In genomic region chr7:138072726-138073125, GRCh38 we compare ENCODE assay signal across 38 cellular contexts. TPM values are rescaled to one million over a fixed set of nuclear protein-coding genes. Genes with fewer than 3 reads are reported as not detected.
"Had no signal": no experiment of that assay in that cellular context is flagged by ENCODE, and none has a peak within 500 bp of the region (broad histone marks: within the 10 kb centered on the region; RNA-seq: fewer than 3 reads in every experiment).

No MANE protein-coding gene starts in this region.

- H3K27me3 ChIP-seq: adrenal gland, cardiac muscle cell, dorsolateral prefrontal cortex, gastroesophageal sphincter, ovary, stomach, thyroid gland, upper lobe of left lung had no signal

- DNase-seq: activated B cell treated with CpG ODN at 0.5 μM for 24 hours; activated CD4-positive, alpha-beta T cell treated with anti-CD3 and anti-CD28 coated beads, Interleukin-2, amount 50 U/mL, for 1 hour; activated CD8-positive, alpha-beta memory T cell treated with anti-CD3 and anti-CD28 coated beads, Interleukin-2, amount 10 ng/mL, durations not matched to agents 7 days and 5 days; activated CD8-positive, alpha-beta T cell treated with anti-CD3 and anti-CD28 coated beads for 36 hours; activated effector memory CD4-positive, alpha-beta T cell treated with anti-CD3 and anti-CD28 coated beads, Interleukin-2, amount 50 U/mL, for 16 hours; activated naive CD4-positive, alpha-beta T cell treated with anti-CD3 and anti-CD28 coated beads for 36 hours; activated naive CD8-positive, alpha-beta T cell treated with anti-CD3 and anti-CD28 coated beads for 36 hours; activated T-cell treated with anti-CD3 and anti-CD28 coated beads for 4 hours; adrenal gland; aorta; dorsolateral prefrontal cortex; effector memory CD8-positive, alpha-beta T cell; head of caudate nucleus; hippocampal formation; islet precursor cell; left cardiac atrium; left ventricle myocardium superior; mammary epithelial cell; naive B cell; ovary; stimulated activated CD4-positive, alpha-beta T cell treated with anti-CD3 and anti-CD28 coated beads, Interleukin-2, amount 100 ng/mL, for 24 hours; stimulated activated naive B cell treated with anti-CD40 and anti-IgM and Interleukin-4, amounts not matched to agents 10 μg/mL and 1 μg/mL and 100 μg/mL, for 72 hours; stomach; T-helper 2 cell; thyroid gland; upper lobe of left lung had no signal

- H3K27ac ChIP-seq: adrenal gland, cardiac muscle cell, coronary artery, dorsolateral prefrontal cortex, gastroesophageal sphincter, ovary, stomach, thyroid gland, upper lobe of left lung had no signal

- H3K9me3 ChIP-seq: adrenal gland, gastroesophageal sphincter, ovary, thyroid gland, upper lobe of left lung had no signal

- H3K4me3 ChIP-seq: adrenal gland, cardiac muscle cell, coronary artery, dorsolateral prefrontal cortex, gastroesophageal sphincter, ovary, smooth muscle cell, stomach, thyroid gland, upper lobe of left lung had no signal

- H3K4me1 ChIP-seq: adrenal gland, gastroesophageal sphincter, stomach, thyroid gland, upper lobe of left lung had no signal

- H3K36me3 ChIP-seq: adrenal gland, cardiac muscle cell, gastroesophageal sphincter, ovary, stomach, thyroid gland, upper lobe of left lung had no signal

- H3K4me2 ChIP-seq: smooth muscle cell had no signal

RNA-seq across cellular contexts. Expression of gene AKR1D1, which starts 3.5 kb away (rescaled TPM):
- total RNA-seq: activated B cell treated with CpG ODN at 0.5 μM for 24 hours; activated CD8-positive, alpha-beta memory T cell treated with anti-CD3 and anti-CD28 coated beads, Interleukin-2, amount 10 ng/mL, durations not matched to agents 7 days and 5 days; activated CD8-positive, alpha-beta T cell treated with anti-CD3 and anti-CD28 coated beads for 36 hours; activated naive CD4-positive, alpha-beta T cell treated with anti-CD3 and anti-CD28 coated beads for 36 hours; activated naive CD8-positive, alpha-beta T cell treated with anti-CD3 and anti-CD28 coated beads for 36 hours; aorta; cardiac muscle cell; cerebellum; dorsolateral prefrontal cortex; endothelial cell of umbilical vein; fibroblast of lung; fibroblast of villous mesenchyme; gastroesophageal sphincter; left cardiac atrium; left ventricle myocardium superior; mammary epithelial cell; mesothelial cell of epicardium; ovary; renal cortical epithelial cell; smooth muscle cell; stomach; thyroid gland had no signal
- polyA plus RNA-seq: aorta, endothelial cell of umbilical vein, esophagus, fibroblast of lung, mammary epithelial cell, neural cell, ovary, smooth muscle cell, stomach had no signal
